In the genomic region with DNA sequence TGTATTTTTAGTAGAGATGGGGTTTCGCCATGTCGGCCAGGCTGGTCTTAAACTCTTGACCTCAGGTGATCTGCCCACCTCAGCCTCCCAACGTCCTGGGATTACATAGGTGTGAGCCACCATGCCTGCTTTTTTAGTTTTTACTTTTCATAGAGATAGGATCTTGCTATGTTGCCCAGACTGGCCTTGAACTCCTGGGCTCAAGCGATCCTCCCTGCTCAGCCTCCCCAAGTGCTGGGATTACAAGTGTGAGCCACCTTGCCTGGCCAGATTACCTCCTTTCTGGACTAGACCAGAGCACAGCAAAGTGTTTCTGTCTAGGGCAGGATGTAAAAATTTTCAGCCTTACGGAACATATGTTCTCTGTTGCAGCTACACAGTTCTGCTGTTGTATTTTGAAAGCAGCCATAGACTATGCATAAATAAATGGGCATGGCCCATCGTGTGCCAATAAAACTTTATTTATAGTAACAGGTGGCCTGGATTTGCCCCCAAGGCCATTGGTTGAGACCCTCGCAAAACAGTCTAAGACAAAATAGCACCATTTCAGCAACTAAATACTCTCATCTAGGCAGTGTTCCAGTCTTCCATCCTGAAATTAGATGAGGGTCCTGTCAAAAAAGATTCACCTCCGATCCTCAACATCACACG, we compare ENCODE assay signal across 2 cellular contexts.
TF ChIP-seq lines count a peak whose summit lies in the region.

No MANE protein-coding gene starts in this region.

TF ChIP-seq in HepG2, 621 proteins besides CTCF, POLR2A, EP300 and RAD21 (continues in another document):
- TF ChIP-seq, protein P1, sequence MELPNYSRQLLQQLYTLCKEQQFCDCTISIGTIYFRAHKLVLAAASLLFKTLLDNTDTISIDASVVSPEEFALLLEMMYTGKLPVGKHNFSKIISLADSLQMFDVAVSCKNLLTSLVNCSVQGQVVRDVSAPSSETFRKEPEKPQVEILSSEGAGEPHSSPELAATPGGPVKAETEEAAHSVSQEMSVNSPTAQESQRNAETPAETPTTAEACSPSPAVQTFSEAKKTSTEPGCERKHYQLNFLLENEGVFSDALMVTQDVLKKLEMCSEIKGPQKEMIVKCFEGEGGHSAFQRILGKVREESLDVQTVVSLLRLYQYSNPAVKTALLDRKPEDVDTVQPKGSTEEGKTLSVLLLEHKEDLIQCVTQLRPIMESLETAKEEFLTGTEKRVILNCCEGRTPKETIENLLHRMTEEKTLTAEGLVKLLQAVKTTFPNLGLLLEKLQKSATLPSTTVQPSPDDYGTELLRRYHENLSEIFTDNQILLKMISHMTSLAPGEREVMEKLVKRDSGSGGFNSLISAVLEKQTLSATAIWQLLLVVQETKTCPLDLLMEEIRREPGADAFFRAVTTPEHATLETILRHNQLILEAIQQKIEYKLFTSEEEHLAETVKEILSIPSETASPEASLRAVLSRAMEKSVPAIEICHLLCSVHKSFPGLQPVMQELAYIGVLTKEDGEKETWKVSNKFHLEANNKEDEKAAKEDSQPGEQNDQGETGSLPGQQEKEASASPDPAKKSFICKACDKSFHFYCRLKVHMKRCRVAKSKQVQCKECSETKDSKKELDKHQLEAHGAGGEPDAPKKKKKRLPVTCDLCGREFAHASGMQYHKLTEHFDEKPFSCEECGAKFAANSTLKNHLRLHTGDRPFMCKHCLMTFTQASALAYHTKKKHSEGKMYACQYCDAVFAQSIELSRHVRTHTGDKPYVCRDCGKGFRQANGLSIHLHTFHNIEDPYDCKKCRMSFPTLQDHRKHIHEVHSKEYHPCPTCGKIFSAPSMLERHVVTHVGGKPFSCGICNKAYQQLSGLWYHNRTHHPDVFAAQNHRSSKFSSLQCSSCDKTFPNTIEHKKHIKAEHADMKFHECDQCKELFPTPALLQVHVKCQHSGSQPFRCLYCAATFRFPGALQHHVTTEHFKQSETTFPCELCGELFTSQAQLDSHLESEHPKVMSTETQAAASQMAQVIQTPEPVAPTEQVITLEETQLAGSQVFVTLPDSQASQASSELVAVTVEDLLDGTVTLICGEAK (IDR thresholded peaks at IDR 0.05), result peak; percentile 42; the same call in 1 of the 2 replicates
- TF ChIP-seq, protein P1 (CRISPR knock-in tag; IDR thresholded peaks at IDR 0.05), result peak; percentile 93
- TF ChIP-seq CCDC6 (CRISPR knock-in tag; IDR thresholded peaks at IDR 0.05), result no peak
- TF ChIP-seq SOX6 (IDR thresholded peaks at IDR 0.05), result no peak
- TF ChIP-seq SOX6 (CRISPR knock-in tag; IDR thresholded peaks at IDR 0.05), result no peak
- TF ChIP-seq, protein P2, sequence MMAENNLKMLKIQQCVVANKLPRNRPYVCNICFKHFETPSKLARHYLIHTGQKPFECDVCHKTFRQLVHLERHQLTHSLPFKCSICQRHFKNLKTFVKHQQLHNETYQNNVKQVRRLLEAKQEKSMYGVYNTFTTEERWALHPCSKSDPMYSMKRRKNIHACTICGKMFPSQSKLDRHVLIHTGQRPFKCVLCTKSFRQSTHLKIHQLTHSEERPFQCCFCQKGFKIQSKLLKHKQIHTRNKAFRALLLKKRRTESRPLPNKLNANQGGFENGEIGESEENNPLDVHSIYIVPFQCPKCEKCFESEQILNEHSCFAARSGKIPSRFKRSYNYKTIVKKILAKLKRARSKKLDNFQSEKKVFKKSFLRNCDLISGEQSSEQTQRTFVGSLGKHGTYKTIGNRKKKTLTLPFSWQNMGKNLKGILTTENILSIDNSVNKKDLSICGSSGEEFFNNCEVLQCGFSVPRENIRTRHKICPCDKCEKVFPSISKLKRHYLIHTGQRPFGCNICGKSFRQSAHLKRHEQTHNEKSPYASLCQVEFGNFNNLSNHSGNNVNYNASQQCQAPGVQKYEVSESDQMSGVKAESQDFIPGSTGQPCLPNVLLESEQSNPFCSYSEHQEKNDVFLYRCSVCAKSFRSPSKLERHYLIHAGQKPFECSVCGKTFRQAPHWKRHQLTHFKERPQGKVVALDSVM (CRISPR knock-in tag; IDR thresholded peaks at IDR 0.05), result peak; percentile 52; the same call in 1 of the 2 replicates
- no peak for TF ChIP-seq SMARCC2 (IDR thresholded peaks at IDR 0.05)
- no peak for TF ChIP-seq ZBTB21 (CRISPR knock-in tag; IDR thresholded peaks at IDR 0.05)
- no peak for TF ChIP-seq ZNF251 (CRISPR knock-in tag; IDR thresholded peaks at IDR 0.05)

TF ChIP-seq in GM12878, 131 proteins besides CTCF, POLR2A, EP300 and RAD21:
- TF ChIP-seq, protein P1 (IDR thresholded peaks at IDR 0.05; ENCODE audit: borderline replicate concordance), result peak; percentile 75
- TF ChIP-seq CHD2 (IDR thresholded peaks at IDR 0.05; ENCODE audit: borderline replicate concordance, low read depth, low read length), result no peak
